10 cellular contexts compared by ENCODE assay signal in genomic region chr17:21295036-21295952, GRCh38. TPM values are rescaled to one million over a fixed set of nuclear protein-coding genes. Genes with fewer than 3 reads are reported as not detected.
A peak's percentile ranks its signal among the peaks of the same experiment; 100 is the strongest.
DNase-seq lines count a peak whose midpoint lies in the region; ATAC-seq and FAIRE-seq lines count a peak whose summit lies in the region.
"Had no signal": no experiment of that assay in that cellular context is flagged by ENCODE, and none has a peak within 500 bp of the region (broad histone marks: within the 10 kb centered on the region; RNA-seq: fewer than 3 reads in every experiment).

No MANE protein-coding gene starts in this region.

- POLR2A ChIA-PET in CD4-positive, alpha-beta memory T cell (lab: Charles Lee; ENCODE audit: partially characterized antibody), result no interaction called here

- no peaks in the 10 kb centered on the region for H3K27me3 ChIP-seq in CD4-positive, alpha-beta memory T cell (ENCODE audit: insufficient read depth, low read length)

- FAIRE-seq in GM19239 (lab: Jason Lieb, UNC), result no peak

- ATAC-seq in naive B cell (ENCODE audit: low read depth in 2 of 2) (peak; percentile 16 to 43), HG03175 (IDR thresholded peaks at IDR 0.05; ENCODE audit: unreplicated experiment) (no peak)

- H3K27ac Mint-ChIP-seq in CD4-positive, alpha-beta memory T cell, result peak overlapping the region in 6 of 7 donors; percentile 44 to 84 (median 68)
- H3K27ac Mint-ChIP-seq in naive B cell, result peak overlapping the region in 5 of 6 donors; percentile 61 to 84 (median 78)

- peaks cover 18% of the 10 kb centered on the region for H3K4me1 ChIP-seq in CD4-positive, alpha-beta memory T cell (ENCODE audit: insufficient read depth, low read length)

- no peak overlapping the region for H3K4me3 ChIP-seq in CD4-positive, alpha-beta memory T cell (ENCODE audit: low read length in 2 of 2)
- H3K4me3 ChIP-seq: SK-N-MC had no signal

- DNase-seq in CD4-positive, alpha-beta memory T cell, result peak in 1 of 5 donors; percentile 38
- peak; percentile 57 for DNase-seq in NAMALWA (ENCODE audit: low spot score)
- peak; percentile 9 for DNase-seq in epidermal melanocyte (ENCODE audit: insufficient read length, low spot score)
- no peak for DNase-seq in naive B cell
- DNase-seq in germinal center (ENCODE audit: low spot score), result no peak
- no peak for DNase-seq in GM19239 (ENCODE audit: insufficient read length, low spot score)
- DNase-seq in NCI-H510A (lab: John Stamatoyannopoulos, UW), result no peak
- DNase-seq: Karpas-422 had no signal

- H3K9me3 ChIP-seq in CD4-positive, alpha-beta memory T cell (ENCODE audit: control insufficient read depth in 1 of 2, low read length in 2 of 2), result no peaks in the 10 kb centered on the region

- peaks cover 21% of the 10 kb centered on the region for H3K36me3 ChIP-seq in CD4-positive, alpha-beta memory T cell (ENCODE audit: insufficient read depth, low read length)

- no peak overlapping the region for H3K27ac ChIP-seq in CD4-positive, alpha-beta memory T cell (ENCODE audit: low read depth, low read length)
- H3K27ac ChIP-seq: SK-N-MC had no signal

- H3K4me3 Mint-ChIP-seq in CD4-positive, alpha-beta memory T cell, result peak overlapping the region in 1 of 8 donors; percentile 21
- peak overlapping the region in 1 of 8 donors; percentile 51 for H3K4me3 Mint-ChIP-seq in naive B cell

- CTCF ChIA-PET in CD4-positive, alpha-beta memory T cell (lab: Charles Lee; ENCODE audit: partially characterized antibody), result no interaction called here

- H3K9me3 Mint-ChIP-seq in CD4-positive, alpha-beta memory T cell, result peaks cover 0 to 23% (median 10%) of the 10 kb centered on the region in 8 donors
- H3K9me3 Mint-ChIP-seq in naive B cell, result peaks cover 0 to 7% (median 2%) of the 10 kb centered on the region in 7 donors

- peaks cover 11 to 33% (median 23%) of the 10 kb centered on the region in 4 donors for H3K4me1 Mint-ChIP-seq in CD4-positive, alpha-beta memory T cell
- peaks cover 36 to 51% (median 38%) of the 10 kb centered on the region in 3 donors for H3K4me1 Mint-ChIP-seq in naive B cell

- H3K36me3 Mint-ChIP-seq in CD4-positive, alpha-beta memory T cell, result peaks cover 0 to 38% of the 10 kb centered on the region in 2 donors
- peaks cover 4 to 8% of the 10 kb centered on the region in 2 donors for H3K36me3 Mint-ChIP-seq in naive B cell

- intact Hi-C loops in CD4-positive, alpha-beta memory T cell (cut with micrococcal nuclease), result no loop called here

- peaks cover 0 to 4% of the 10 kb centered on the region in 2 donors for H3K27me3 Mint-ChIP-seq in CD4-positive, alpha-beta memory T cell
- H3K27me3 Mint-ChIP-seq in naive B cell, result peaks cover 0 to 5% (median 0%) of the 10 kb centered on the region in 3 donors

RNA-seq across cellular contexts. Expression of gene MAP2K3, which starts 10.8 kb away (rescaled TPM):
- 10 to 100 TPM; 52.6 to 63.2 TPM for total RNA-seq in CD4-positive, alpha-beta memory T cell
- polyA plus RNA-seq in CD4-positive, alpha-beta memory T cell, result 10 to 100 TPM; 48.5 to 88.9 TPM
- polyA plus RNA-seq in naive B cell (ENCODE audit: low read depth in 6 of 6), result 100 to 1,000 TPM in 2 of 6 donors, 10 to 100 TPM in 4; 93.2 to 151 (median 99.7) TPM

RNA-seq across cellular contexts. Expression of gene NATD1, which starts 42.1 kb away (rescaled TPM):
- 10 to 100 TPM; 13.1 to 13.5 TPM for total RNA-seq in CD4-positive, alpha-beta memory T cell
- 1 to 10 TPM in 1 of 2 donors, under 1 TPM in 1; 0.32 to 2.3 TPM for polyA plus RNA-seq in CD4-positive, alpha-beta memory T cell
- polyA plus RNA-seq in naive B cell (ENCODE audit: low read depth in 6 of 6), result 1 to 10 TPM in 3 of 6 donors, under 1 TPM in 2, not detected in 1; 0.52 to 2.2 (median 1.2) TPM

Comparison
In these comparisons a context has a peak if more than half of its experiments do, and no peak if none do; other contexts are left out.
1. DNase-seq: peak in NAMALWA (single experiment) and epidermal melanocyte (single experiment); none in naive B cell (single experiment), germinal center (single experiment), GM19239 (single experiment) and NCI-H510A (single experiment).